ENCODE assay signal across 22 cellular contexts in the genomic region with DNA sequence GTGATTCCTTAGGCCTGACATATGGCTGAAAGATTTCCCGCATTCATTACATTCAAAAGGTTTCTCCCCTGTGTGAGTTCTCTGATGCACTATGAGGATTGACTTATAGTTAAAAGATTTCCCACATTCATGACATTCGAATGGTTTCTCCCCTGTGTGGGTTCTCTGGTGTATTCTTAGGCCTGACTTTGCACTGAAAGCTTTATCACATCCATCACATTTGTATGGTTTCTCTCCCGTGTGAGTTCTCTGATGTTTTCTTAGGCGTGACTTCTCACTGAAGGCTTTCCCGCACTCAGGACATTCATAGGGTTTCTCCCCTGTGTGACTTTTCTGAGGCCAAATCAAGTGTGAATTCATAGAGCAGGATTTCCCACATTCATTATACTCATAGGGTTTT. TPM values are rescaled to one million over a fixed set of nuclear protein-coding genes. Genes with fewer than 3 reads are reported as not detected.
A peak's percentile ranks its signal among the peaks of the same experiment; 100 is the strongest.
DNase-seq lines count a peak whose midpoint lies in the region; ATAC-seq and TF ChIP-seq lines count a peak whose summit lies in the region.
"Had no signal": no experiment of that assay in that cellular context is flagged by ENCODE, and none has a peak within 500 bp of the region (broad histone marks: within the 10 kb centered on the region; RNA-seq: fewer than 3 reads in every experiment).

No MANE protein-coding gene starts in this region.

- no peaks in the 10 kb centered on the region for H3K27me3 Mint-ChIP-seq in activated naive CD8-positive, alpha-beta T cell treated with anti-CD3 and anti-CD28 coated beads, Interleukin-2, amount 50 U/mL, for 24 hours
- H3K27me3 Mint-ChIP-seq in activated naive CD8-positive, alpha-beta T cell treated with anti-CD3 and anti-CD28 coated beads for 36 hours, result no peaks in the 10 kb centered on the region
- H3K27me3 Mint-ChIP-seq in WTC11 (ENCODE audit: low read depth), result peaks cover 9% of the 10 kb centered on the region; the same call in 1 of the 2 replicates

- H3K27ac ChIP-seq in subcutaneous abdominal adipose tissue (ENCODE audit: low read depth, low read length), result no peak overlapping the region
- H3K27ac ChIP-seq: dorsolateral prefrontal cortex, heart right ventricle, KMS-11, psoas muscle, tibial artery had no signal

- ATAC-seq in activated naive CD8-positive, alpha-beta T cell treated with anti-CD3 and anti-CD28 coated beads, Interleukin-2, amount 50 U/mL, for 24 hours, result no peak
- ATAC-seq in HG02970 (IDR thresholded peaks at IDR 0.05; ENCODE audit: low FRiP score, unreplicated experiment) (no peak), WTC11 (no peak)
- ATAC-seq: heart right ventricle, psoas muscle, Right ventricle myocardium inferior had no signal

- H3K4me1 ChIP-seq in subcutaneous abdominal adipose tissue (ENCODE audit: control insufficient read depth in 5 of 5, insufficient read depth in 5 of 5, low read length in 5 of 5), result peaks cover 0 to 6% (median 0%) of the 10 kb centered on the region in 5 donors
- H3K4me1 ChIP-seq: heart right ventricle, psoas muscle, tibial artery had no signal

- peaks cover 19 to 65% (median 48%) of the 10 kb centered on the region in 5 donors for H3K36me3 ChIP-seq in subcutaneous abdominal adipose tissue (ENCODE audit: control insufficient read depth in 5 of 5, insufficient read depth in 5 of 5, low read length in 5 of 5)

- POLR2A ChIA-PET in WTC11 (lab: Charles Lee), result no interaction called here

- H3K4me3 Mint-ChIP-seq in activated naive CD8-positive, alpha-beta T cell treated with anti-CD3 and anti-CD28 coated beads, Interleukin-2, amount 50 U/mL, for 24 hours, result no peak overlapping the region
- no peak overlapping the region for H3K4me3 Mint-ChIP-seq in activated naive CD8-positive, alpha-beta T cell treated with anti-CD3 and anti-CD28 coated beads for 36 hours
- no peak overlapping the region for H3K4me3 Mint-ChIP-seq in WTC11
- H3K4me3 Mint-ChIP-seq: activated naive CD4-positive, alpha-beta T cell treated with anti-CD3 and anti-CD28 coated beads for 36 hours; CD14-positive monocyte; neural crest cell had no signal

- H3K9me3 Mint-ChIP-seq in activated naive CD8-positive, alpha-beta T cell treated with anti-CD3 and anti-CD28 coated beads, Interleukin-2, amount 50 U/mL, for 24 hours, result peaks cover 77% of the 10 kb centered on the region
- peaks cover 70% of the 10 kb centered on the region for H3K9me3 Mint-ChIP-seq in activated naive CD8-positive, alpha-beta T cell treated with anti-CD3 and anti-CD28 coated beads for 36 hours
- H3K9me3 Mint-ChIP-seq in WTC11, result peaks cover 83% of the 10 kb centered on the region

- H3K27ac Mint-ChIP-seq in activated naive CD8-positive, alpha-beta T cell treated with anti-CD3 and anti-CD28 coated beads, Interleukin-2, amount 50 U/mL, for 24 hours, result peak overlapping the region; percentile 14
- no peak overlapping the region for H3K27ac Mint-ChIP-seq in activated naive CD8-positive, alpha-beta T cell treated with anti-CD3 and anti-CD28 coated beads for 36 hours
- H3K27ac Mint-ChIP-seq in WTC11, result no peak overlapping the region
- H3K27ac Mint-ChIP-seq: activated naive CD4-positive, alpha-beta T cell treated with anti-CD3 and anti-CD28 coated beads for 36 hours; CD14-positive monocyte had no signal

- no peak for TF ChIP-seq CTCF in fibroblast of pulmonary artery (IDR thresholded peaks at IDR 0.05; ENCODE audit: low read length, missing control alignments)
- no peak for TF ChIP-seq CTCF in WTC11 (IDR thresholded peaks at IDR 0.05)

- peaks cover 63 to 91% (median 88%) of the 10 kb centered on the region in 5 donors for H3K9me3 ChIP-seq in subcutaneous abdominal adipose tissue (ENCODE audit: control insufficient read depth in 5 of 5, low read length in 5 of 5)

- DNase-seq in activated naive CD8-positive, alpha-beta T cell treated with anti-CD3 and anti-CD28 coated beads, Interleukin-2, amount 50 U/mL, for 24 hours, result no peak
- no peak for DNase-seq in activated naive CD8-positive, alpha-beta T cell treated with anti-CD3 and anti-CD28 coated beads for 36 hours
- DNase-seq in amniotic epithelial cell (ENCODE audit: low read depth) (peak; percentile 16), fibroblast of pulmonary artery (ENCODE audit: low read depth) (peak; percentile 1), putamen (ENCODE audit: low spot score) (no peak), WTC11 (ENCODE audit: low spot score) (no peak)
- DNase-seq: activated naive CD4-positive, alpha-beta T cell treated with anti-CD3 and anti-CD28 coated beads for 36 hours; DMS79; dorsolateral prefrontal cortex; H7; heart right ventricle; NCI-H1105; NCI-H2081 treated with DMSO at 0.1 percent for 48 hours; NCI-H524; psoas muscle; tibial artery had no signal

- H3K27me3 ChIP-seq in subcutaneous abdominal adipose tissue (ENCODE audit: control insufficient read depth in 5 of 5, insufficient read depth in 4 of 5, low read length in 5 of 5), result peaks cover 0 to 6% (median 0%) of the 10 kb centered on the region in 5 donors
- H3K27me3 ChIP-seq: dorsolateral prefrontal cortex, heart right ventricle, tibial artery had no signal

- CTCF ChIA-PET in WTC11 (lab: Charles Lee), result no interaction called here

- H3K4me3 ChIP-seq in fibroblast of pulmonary artery (replicated peaks; ENCODE audit: low read depth, low read length) (no peak overlapping the region), subcutaneous abdominal adipose tissue (ENCODE audit: low read depth in 1 of 5, low read length in 5 of 5) (peak overlapping the region; percentile 20 to 66 (median 47))
- H3K4me3 ChIP-seq: dorsolateral prefrontal cortex, heart right ventricle, psoas muscle, tibial artery had no signal

- H3K36me3 Mint-ChIP-seq in activated naive CD8-positive, alpha-beta T cell treated with anti-CD3 and anti-CD28 coated beads, Interleukin-2, amount 50 U/mL, for 24 hours (ENCODE audit: low read depth), result peaks cover 85% of the 10 kb centered on the region
- peaks cover 82% of the 10 kb centered on the region for H3K36me3 Mint-ChIP-seq in activated naive CD8-positive, alpha-beta T cell treated with anti-CD3 and anti-CD28 coated beads for 36 hours
- H3K36me3 Mint-ChIP-seq in WTC11, result peaks cover 87% of the 10 kb centered on the region

- H3K4me1 Mint-ChIP-seq in activated naive CD8-positive, alpha-beta T cell treated with anti-CD3 and anti-CD28 coated beads, Interleukin-2, amount 50 U/mL, for 24 hours, result no peaks in the 10 kb centered on the region
- no peaks in the 10 kb centered on the region for H3K4me1 Mint-ChIP-seq in activated naive CD8-positive, alpha-beta T cell treated with anti-CD3 and anti-CD28 coated beads for 36 hours
- H3K4me1 Mint-ChIP-seq in WTC11, result no peaks in the 10 kb centered on the region
- H3K4me1 Mint-ChIP-seq: CD14-positive monocyte, neural crest cell had no signal

- H3K9ac ChIP-seq in subcutaneous abdominal adipose tissue (ENCODE audit: low read length in 5 of 5), result peak overlapping the region in 1 of 5 donors; percentile 98
- H3K9ac ChIP-seq: KMS-11 had no signal

TF ChIP-seq in WTC11, 78 proteins besides CTCF, POLR2A, EP300 and RAD21 (continues in another document):
- TF ChIP-seq MYBL2 (CRISPR knock-in tag; IDR thresholded peaks at IDR 0.05) (no peak), ZNF121 (CRISPR knock-in tag; IDR thresholded peaks at IDR 0.05) (no peak), FOXP1 (CRISPR knock-in tag; IDR thresholded peaks at IDR 0.05; ENCODE audit: borderline replicate concordance) (no peak), ELF4 (CRISPR knock-in tag; IDR thresholded peaks at IDR 0.05; ENCODE audit: low read depth) (no peak), ZNF396 (CRISPR knock-in tag; IDR thresholded peaks at IDR 0.05; ENCODE audit: borderline replicate concordance) (no peak)
- TF ChIP-seq, protein P1, sequence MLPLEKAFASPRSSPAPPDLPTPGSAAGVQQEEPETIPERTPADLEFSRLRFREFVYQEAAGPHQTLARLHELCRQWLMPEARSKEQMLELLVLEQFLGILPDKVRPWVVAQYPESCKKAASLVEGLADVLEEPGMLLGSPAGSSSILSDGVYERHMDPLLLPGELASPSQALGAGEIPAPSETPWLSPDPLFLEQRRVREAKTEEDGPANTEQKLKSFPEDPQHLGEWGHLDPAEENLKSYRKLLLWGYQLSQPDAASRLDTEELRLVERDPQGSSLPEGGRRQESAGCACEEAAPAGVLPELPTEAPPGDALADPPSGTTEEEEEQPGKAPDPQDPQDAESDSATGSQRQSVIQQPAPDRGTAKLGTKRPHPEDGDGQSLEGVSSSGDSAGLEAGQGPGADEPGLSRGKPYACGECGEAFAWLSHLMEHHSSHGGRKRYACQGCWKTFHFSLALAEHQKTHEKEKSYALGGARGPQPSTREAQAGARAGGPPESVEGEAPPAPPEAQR (CRISPR knock-in tag; IDR thresholded peaks at IDR 0.05), result no peak
- TF ChIP-seq, protein P2, sequence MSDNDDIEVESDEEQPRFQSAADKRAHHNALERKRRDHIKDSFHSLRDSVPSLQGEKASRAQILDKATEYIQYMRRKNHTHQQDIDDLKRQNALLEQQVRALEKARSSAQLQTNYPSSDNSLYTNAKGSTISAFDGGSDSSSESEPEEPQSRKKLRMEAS (CRISPR knock-in tag; IDR thresholded peaks at IDR 0.05), result no peak

RNA-seq across cellular contexts. Expression of a gene that starts 35.8 kb away (rescaled TPM):
- 1 to 10 TPM; 2.5 to 4.0 TPM for total RNA-seq in activated naive CD8-positive, alpha-beta T cell treated with anti-CD3 and anti-CD28 coated beads for 36 hours
- total RNA-seq in WTC11 (2021), result 4.4 to 6.2 TPM (median 5.2 TPM) in 3 replicates

RNA-seq across cellular contexts. Expression of a gene that starts 40.6 kb away (rescaled TPM):
- 1 to 10 TPM; 8.4 to 9.0 TPM for total RNA-seq in activated naive CD8-positive, alpha-beta T cell treated with anti-CD3 and anti-CD28 coated beads for 36 hours
- 11.7 to 13.7 TPM (median 13.6 TPM) in 3 replicates for total RNA-seq in WTC11 (2021)

Comparison
In these comparisons a context has a peak if more than half of its experiments do, and no peak if none do; other contexts are left out.
1. DNase-seq: peak in amniotic epithelial cell (single experiment) and fibroblast of pulmonary artery (single experiment); none in activated naive CD8-positive, alpha-beta T cell treated with anti-CD3 and anti-CD28 coated beads, Interleukin-2, amount 50 U/mL, for 24 hours (single experiment), activated naive CD8-positive, alpha-beta T cell treated with anti-CD3 and anti-CD28 coated beads for 36 hours (single experiment), putamen (single experiment) and WTC11 (single experiment).